Comparison of ENCODE assay signal across 1 cellular context in the genomic region with DNA sequence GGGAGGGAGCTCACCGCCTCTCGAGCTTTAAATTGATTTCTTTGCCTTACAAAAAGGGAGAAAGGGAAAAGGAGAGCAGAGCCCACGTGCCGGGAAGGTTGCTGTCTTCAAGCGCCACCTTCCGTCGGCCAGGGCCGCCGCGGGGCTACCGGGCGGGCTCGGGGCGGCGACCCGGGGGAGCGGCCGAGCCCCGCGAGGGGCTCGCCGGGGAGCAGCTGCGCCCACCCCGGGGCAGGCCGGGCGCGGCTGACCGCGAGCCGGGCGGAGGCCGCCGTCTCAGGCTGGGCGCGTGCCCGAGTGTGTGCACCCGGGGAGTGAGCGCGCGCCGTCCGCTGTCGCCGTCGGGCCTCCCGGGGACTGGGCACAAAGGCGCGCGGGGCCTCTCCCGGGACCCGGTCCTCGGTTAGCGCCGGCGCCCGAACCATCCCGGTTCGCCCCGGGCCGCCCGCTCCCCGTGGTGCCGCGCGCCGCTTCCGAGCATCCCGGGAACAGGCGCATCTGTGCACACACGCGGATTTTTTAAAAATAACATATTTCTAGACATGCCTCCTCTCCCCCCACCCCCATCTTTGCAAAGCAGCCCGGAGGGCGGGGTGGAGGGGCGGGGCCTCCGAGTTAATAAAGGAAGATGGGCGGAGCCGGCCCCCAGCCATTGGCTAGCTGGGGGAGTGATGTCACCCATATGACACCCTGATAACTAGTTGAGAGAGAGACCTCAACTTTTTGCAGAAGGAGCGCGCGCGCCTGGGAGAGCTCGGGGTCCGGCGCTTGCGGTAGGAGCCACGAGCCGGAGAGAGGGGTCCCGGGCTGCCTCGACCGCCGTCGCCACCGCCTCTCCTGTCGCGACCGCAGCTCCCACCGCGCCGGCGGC.
A peak's percentile ranks its signal among the peaks of the same experiment; 100 is the strongest.
TF ChIP-seq lines count a peak whose summit lies in the region.

A gene (plus strand): TSS at position 726 of the 871 bp plus-strand sequence. CDS start 338 bp downstream, outside the sequence.

TF ChIP-seq in GM23338, 12 proteins besides CTCF, POLR2A, EP300 and RAD21 (continued from another document):
- TF ChIP-seq, protein P1, sequence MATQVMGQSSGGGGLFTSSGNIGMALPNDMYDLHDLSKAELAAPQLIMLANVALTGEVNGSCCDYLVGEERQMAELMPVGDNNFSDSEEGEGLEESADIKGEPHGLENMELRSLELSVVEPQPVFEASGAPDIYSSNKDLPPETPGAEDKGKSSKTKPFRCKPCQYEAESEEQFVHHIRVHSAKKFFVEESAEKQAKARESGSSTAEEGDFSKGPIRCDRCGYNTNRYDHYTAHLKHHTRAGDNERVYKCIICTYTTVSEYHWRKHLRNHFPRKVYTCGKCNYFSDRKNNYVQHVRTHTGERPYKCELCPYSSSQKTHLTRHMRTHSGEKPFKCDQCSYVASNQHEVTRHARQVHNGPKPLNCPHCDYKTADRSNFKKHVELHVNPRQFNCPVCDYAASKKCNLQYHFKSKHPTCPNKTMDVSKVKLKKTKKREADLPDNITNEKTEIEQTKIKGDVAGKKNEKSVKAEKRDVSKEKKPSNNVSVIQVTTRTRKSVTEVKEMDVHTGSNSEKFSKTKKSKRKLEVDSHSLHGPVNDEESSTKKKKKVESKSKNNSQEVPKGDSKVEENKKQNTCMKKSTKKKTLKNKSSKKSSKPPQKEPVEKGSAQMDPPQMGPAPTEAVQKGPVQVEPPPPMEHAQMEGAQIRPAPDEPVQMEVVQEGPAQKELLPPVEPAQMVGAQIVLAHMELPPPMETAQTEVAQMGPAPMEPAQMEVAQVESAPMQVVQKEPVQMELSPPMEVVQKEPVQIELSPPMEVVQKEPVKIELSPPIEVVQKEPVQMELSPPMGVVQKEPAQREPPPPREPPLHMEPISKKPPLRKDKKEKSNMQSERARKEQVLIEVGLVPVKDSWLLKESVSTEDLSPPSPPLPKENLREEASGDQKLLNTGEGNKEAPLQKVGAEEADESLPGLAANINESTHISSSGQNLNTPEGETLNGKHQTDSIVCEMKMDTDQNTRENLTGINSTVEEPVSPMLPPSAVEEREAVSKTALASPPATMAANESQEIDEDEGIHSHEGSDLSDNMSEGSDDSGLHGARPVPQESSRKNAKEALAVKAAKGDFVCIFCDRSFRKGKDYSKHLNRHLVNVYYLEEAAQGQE (IDR thresholded peaks at IDR 0.05; ENCODE audit: unreplicated experiment): no peak
- no peak for TF ChIP-seq ZNF114 (CRISPR knock-in tag; IDR thresholded peaks at IDR 0.05)
- TF ChIP-seq, protein P2, sequence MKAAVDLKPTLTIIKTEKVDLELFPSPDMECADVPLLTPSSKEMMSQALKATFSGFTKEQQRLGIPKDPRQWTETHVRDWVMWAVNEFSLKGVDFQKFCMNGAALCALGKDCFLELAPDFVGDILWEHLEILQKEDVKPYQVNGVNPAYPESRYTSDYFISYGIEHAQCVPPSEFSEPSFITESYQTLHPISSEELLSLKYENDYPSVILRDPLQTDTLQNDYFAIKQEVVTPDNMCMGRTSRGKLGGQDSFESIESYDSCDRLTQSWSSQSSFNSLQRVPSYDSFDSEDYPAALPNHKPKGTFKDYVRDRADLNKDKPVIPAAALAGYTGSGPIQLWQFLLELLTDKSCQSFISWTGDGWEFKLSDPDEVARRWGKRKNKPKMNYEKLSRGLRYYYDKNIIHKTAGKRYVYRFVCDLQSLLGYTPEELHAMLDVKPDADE (IDR thresholded peaks at IDR 0.05): no peak
- TF ChIP-seq NANOG (IDR thresholded peaks at IDR 0.05; ENCODE audit: borderline replicate concordance): no peak
- TF ChIP-seq JUNB (IDR thresholded peaks at IDR 0.05; ENCODE audit: unreplicated experiment): no peak
- peak; percentile 69 for TF ChIP-seq CREB1 (CRISPR knock-in tag; IDR thresholded peaks at IDR 0.05; ENCODE audit: low read depth)
- peak; percentile 90 for TF ChIP-seq POLR2AphosphoS5 (IDR thresholded peaks at IDR 0.05; ENCODE audit: low read depth)
- no peak for TF ChIP-seq EZH2 (IDR thresholded peaks at IDR 0.05; ENCODE audit: low read depth, unreplicated experiment)
TF ChIP-seq in GM23338: peak in this region for 2.
